1 cellular context compared by ENCODE assay signal in the genomic region with DNA sequence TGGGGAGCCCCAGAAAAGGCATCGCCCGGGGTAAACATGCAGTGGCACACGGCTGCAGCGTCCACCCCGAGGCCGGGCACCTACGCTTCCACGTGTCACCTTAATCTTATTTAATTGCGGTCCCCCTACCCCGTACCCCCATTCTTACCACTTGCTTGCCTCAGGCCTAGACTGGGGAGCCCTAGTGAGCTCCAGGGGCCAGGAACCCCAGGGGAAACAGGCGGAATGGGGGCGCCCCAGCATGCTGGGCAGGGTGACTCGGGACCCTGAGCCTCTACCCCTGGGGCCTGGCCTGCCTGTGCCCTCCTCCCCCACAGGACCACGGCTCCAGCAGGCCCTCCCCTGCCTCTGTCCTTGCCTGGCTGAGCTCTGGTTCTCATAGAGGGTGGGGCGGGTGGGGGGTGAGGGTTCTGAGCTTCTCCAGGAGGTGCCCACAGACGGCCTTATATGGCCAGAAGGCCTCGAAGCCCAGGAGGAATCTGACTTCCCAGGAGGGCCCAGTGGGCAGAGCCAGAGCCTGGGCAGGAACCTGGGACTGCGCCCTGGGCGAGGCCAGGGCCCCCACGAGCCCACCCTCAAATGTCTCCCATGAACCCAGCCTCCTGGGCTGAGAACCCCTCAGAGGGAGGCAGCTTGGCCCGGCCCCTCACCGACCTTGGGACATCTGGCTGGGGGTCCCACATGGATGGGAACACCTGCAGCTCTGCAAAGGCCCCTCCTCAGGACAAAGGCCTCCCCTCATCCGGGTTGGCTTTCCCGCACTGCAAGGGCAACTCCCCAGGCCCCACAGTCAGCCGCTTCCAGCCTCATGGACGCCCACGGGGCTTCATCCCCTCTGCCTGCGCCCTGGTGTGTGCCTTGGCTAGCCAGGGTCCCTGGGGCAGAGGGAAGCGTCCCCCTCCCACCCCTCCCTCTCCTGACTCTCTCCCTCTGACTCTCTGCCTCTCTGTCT.
A peak's percentile ranks its signal among the peaks of the same experiment; 100 is the strongest.
TF ChIP-seq lines count a peak whose summit lies in the region.

No MANE protein-coding gene starts in this region.

TF ChIP-seq in HEK293, 187 proteins besides CTCF, POLR2A, EP300 and RAD21:
- TF ChIP-seq HOXC10 (CRISPR knock-in tag; IDR thresholded peaks at IDR 0.05) (no peak), ZNF391 (tag by site-specific recombination; IDR thresholded peaks at IDR 0.05; ENCODE audit: borderline replicate concordance, low read depth) (no peak), GLIS2 (tag by site-specific recombination; IDR thresholded peaks at IDR 0.05) (peak; percentile 58), ZIC2 (tag by site-specific recombination; IDR thresholded peaks at IDR 0.05) (no peak), BCL11A (tag by site-specific recombination; IDR thresholded peaks at IDR 0.05; ENCODE audit: low read depth) (no peak), ZFHX2 (tag by site-specific recombination; conservative IDR thresholded peaks at IDR 0.05) (peak; percentile 50), ZNF2 (tag by site-specific recombination; IDR thresholded peaks at IDR 0.05) (no peak), SETDB1 (IDR thresholded peaks at IDR 0.05; ENCODE audit: insufficient read length, low read length) (no peak), ZNF19 (tag by site-specific recombination; IDR thresholded peaks at IDR 0.05; ENCODE audit: low read depth) (no peak), EGR2 (tag by site-specific recombination; IDR thresholded peaks at IDR 0.05; ENCODE audit: low read depth) (0 out of 2 replicates have a peak, but pooled peaks have one; percentile 6), ZBTB48 (tag by site-specific recombination; IDR thresholded peaks at IDR 0.05) (no peak)
- TF ChIP-seq, protein P1, sequence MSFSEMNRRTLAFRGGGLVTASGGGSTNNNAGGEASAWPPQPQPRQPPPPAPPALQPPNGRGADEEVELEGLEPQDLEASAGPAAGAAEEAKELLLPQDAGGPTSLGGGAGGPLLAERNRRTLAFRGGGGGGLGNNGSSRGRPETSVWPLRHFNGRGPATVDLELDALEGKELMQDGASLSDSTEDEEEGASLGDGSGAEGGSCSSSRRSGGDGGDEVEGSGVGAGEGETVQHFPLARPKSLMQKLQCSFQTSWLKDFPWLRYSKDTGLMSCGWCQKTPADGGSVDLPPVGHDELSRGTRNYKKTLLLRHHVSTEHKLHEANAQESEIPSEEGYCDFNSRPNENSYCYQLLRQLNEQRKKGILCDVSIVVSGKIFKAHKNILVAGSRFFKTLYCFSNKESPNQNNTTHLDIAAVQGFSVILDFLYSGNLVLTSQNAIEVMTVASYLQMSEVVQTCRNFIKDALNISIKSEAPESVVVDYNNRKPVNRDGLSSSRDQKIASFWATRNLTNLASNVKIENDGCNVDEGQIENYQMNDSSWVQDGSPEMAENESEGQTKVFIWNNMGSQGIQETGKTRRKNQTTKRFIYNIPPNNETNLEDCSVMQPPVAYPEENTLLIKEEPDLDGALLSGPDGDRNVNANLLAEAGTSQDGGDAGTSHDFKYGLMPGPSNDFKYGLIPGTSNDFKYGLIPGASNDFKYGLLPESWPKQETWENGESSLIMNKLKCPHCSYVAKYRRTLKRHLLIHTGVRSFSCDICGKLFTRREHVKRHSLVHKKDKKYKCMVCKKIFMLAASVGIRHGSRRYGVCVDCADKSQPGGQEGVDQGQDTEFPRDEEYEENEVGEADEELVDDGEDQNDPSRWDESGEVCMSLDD (tag by site-specific recombination; IDR thresholded peaks at IDR 0.05) = peak; percentile 36; the same call in 1 of the 2 replicates
- TF ChIP-seq, protein P2, sequence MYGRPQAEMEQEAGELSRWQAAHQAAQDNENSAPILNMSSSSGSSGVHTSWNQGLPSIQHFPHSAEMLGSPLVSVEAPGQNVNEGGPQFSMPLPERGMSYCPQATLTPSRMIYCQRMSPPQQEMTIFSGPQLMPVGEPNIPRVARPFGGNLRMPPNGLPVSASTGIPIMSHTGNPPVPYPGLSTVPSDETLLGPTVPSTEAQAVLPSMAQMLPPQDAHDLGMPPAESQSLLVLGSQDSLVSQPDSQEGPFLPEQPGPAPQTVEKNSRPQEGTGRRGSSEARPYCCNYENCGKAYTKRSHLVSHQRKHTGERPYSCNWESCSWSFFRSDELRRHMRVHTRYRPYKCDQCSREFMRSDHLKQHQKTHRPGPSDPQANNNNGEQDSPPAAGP (tag by site-specific recombination; IDR thresholded peaks at IDR 0.05) = no peak
- TF ChIP-seq, protein P3, sequence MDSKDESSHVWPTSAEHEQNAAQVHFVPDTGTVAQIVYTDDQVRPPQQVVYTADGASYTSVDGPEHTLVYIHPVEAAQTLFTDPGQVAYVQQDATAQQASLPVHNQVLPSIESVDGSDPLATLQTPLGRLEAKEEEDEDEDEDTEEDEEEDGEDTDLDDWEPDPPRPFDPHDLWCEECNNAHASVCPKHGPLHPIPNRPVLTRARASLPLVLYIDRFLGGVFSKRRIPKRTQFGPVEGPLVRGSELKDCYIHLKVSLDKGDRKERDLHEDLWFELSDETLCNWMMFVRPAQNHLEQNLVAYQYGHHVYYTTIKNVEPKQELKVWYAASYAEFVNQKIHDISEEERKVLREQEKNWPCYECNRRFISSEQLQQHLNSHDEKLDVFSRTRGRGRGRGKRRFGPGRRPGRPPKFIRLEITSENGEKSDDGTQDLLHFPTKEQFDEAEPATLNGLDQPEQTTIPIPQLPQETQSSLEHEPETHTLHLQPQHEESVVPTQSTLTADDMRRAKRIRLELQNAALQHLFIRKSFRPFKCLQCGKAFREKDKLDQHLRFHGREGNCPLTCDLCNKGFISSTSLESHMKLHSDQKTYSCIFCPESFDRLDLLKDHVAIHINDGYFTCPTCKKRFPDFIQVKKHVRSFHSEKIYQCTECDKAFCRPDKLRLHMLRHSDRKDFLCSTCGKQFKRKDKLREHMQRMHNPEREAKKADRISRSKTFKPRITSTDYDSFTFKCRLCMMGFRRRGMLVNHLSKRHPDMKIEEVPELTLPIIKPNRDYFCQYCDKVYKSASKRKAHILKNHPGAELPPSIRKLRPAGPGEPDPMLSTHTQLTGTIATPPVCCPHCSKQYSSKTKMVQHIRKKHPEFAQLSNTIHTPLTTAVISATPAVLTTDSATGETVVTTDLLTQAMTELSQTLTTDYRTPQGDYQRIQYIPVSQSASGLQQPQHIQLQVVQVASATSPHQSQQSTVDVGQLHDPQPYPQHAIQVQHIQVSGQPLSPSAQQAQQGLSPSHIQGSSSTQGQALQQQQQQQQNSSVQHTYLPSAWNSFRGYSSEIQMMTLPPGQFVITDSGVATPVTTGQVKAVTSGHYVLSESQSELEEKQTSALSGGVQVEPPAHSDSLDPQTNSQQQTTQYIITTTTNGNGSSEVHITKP (tag by site-specific recombination; IDR thresholded peaks at IDR 0.05) = no peak
- TF ChIP-seq, protein P4, sequence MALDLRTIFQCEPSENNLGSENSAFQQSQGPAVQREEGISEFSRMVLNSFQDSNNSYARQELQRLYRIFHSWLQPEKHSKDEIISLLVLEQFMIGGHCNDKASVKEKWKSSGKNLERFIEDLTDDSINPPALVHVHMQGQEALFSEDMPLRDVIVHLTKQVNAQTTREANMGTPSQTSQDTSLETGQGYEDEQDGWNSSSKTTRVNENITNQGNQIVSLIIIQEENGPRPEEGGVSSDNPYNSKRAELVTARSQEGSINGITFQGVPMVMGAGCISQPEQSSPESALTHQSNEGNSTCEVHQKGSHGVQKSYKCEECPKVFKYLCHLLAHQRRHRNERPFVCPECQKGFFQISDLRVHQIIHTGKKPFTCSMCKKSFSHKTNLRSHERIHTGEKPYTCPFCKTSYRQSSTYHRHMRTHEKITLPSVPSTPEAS (tag by site-specific recombination; IDR thresholded peaks at IDR 0.05) = no peak
